In the genomic region with DNA sequence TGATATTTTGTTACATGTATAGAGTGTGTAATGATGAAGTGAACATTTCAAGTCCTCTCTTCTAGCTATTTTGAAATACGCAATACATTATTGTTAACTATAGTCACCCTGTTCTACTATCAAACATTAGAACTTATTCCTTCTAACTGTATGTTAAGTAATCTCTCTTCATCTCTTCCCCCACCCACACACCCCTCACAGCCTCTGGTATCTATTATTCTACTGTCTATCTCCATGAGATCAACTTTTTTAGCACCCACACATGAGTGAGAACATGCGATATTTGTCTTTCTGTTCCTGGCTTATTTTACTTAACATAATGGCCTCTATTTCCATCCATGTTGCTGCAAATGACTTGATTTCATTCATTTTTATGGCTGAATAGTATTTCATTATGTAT, we compare ENCODE assay signal across 28 cellular contexts.
"Had no signal": no experiment of that assay in that cellular context is flagged by ENCODE, and none has a peak within 500 bp of the region (broad histone marks: within the 10 kb centered on the region; RNA-seq: fewer than 3 reads in every experiment).

No MANE protein-coding gene starts in this region.

- H3K4me1 ChIP-seq: colonic mucosa, gastrocnemius medialis, heart left ventricle, left lung, parathyroid adenoma, right atrium auricular region, transverse colon, upper lobe of right lung, uterus had no signal

- H3K36me3 ChIP-seq: colonic mucosa, gastrocnemius medialis, heart left ventricle, left lung, right atrium auricular region, suprapubic skin, transverse colon, upper lobe of right lung, uterus had no signal

- H3K9me3 Mint-ChIP-seq: central memory CD8-positive, alpha-beta T cell; dendritic cell treated with granulocyte-macrophage colony-stimulating factor and Interleukin-4, amounts not matched to agents 40 ng/mL and 50 ng/mL, for 4 days; endodermal cell; stimulated activated naive CD8-positive, alpha-beta T cell treated with anti-CD3 and anti-CD28 coated beads, Interleukin-15, amount 100 ng/mL, for 72 hours had no signal

- H3K4me1 Mint-ChIP-seq: central memory CD8-positive, alpha-beta T cell; mesothelial cell of epicardium; naive B cell; neural crest cell; stimulated activated naive CD8-positive, alpha-beta T cell treated with anti-CD3 and anti-CD28 coated beads, Interleukin-15, amount 100 ng/mL, for 72 hours had no signal

- H3K27ac Mint-ChIP-seq: dendritic cell treated with granulocyte-macrophage colony-stimulating factor and Interleukin-4, amounts not matched to agents 40 ng/mL and 50 ng/mL, for 4 days; endodermal cell; mesothelial cell of epicardium; progenitor cell of endocrine pancreas; stimulated activated memory B cell treated with anti-CD40 and anti-IgM and Interleukin-4, amounts not matched to agents 10 μg/mL and 1 μg/mL and 100 μg/mL, for 72 hours; stimulated activated naive CD8-positive, alpha-beta T cell treated with anti-CD3 and anti-CD28 coated beads, Interleukin-15, amount 100 ng/mL, for 72 hours had no signal

- H3K36me3 Mint-ChIP-seq: mesothelial cell of epicardium had no signal

- H3K27ac ChIP-seq: colonic mucosa, epithelial cell of prostate, gastrocnemius medialis, heart left ventricle, hepatocyte, left lung, parathyroid adenoma, right atrium auricular region, suprapubic skin, transverse colon, upper lobe of right lung, uterus had no signal

- H3K9ac ChIP-seq: parathyroid adenoma had no signal

- H3K27me3 Mint-ChIP-seq: progenitor cell of endocrine pancreas had no signal

- H3K9me3 ChIP-seq: colonic mucosa, gastrocnemius medialis, heart left ventricle, left lung, mucosa of descending colon, right atrium auricular region, suprapubic skin, transverse colon, upper lobe of right lung, uterus had no signal

- H3K4me3 ChIP-seq: colonic mucosa, gastrocnemius medialis, heart left ventricle, hepatocyte, left lung, mucosa of descending colon, right atrium auricular region, smooth muscle cell, suprapubic skin, transverse colon, upper lobe of right lung, uterus had no signal

- H3K79me2 ChIP-seq: hepatocyte, parathyroid adenoma had no signal

- H3K4me3 Mint-ChIP-seq: central memory CD8-positive, alpha-beta T cell; dendritic cell treated with granulocyte-macrophage colony-stimulating factor and Interleukin-4, amounts not matched to agents 40 ng/mL and 50 ng/mL, for 4 days; endodermal cell; mesothelial cell of epicardium; naive B cell; natural killer cell treated with Interleukin-12 subunit alpha and Interleukin-12 subunit beta and Interleukin-15 and Interleukin-18, amount 100 ng/mL, for 72 hours; neural crest cell; stimulated activated memory B cell treated with anti-CD40 and anti-IgM and Interleukin-4, amounts not matched to agents 10 μg/mL and 1 μg/mL and 100 μg/mL, for 72 hours; stimulated activated naive CD8-positive, alpha-beta T cell treated with anti-CD3 and anti-CD28 coated beads, Interleukin-15, amount 100 ng/mL, for 72 hours had no signal

- H3K27me3 ChIP-seq: colonic mucosa, gastrocnemius medialis, hepatocyte, right atrium auricular region, suprapubic skin, transverse colon, uterus had no signal

- DNase-seq: colonic mucosa; effector CD8-positive, alpha-beta T cell; endodermal cell; foreskin fibroblast; gastrocnemius medialis; heart left ventricle; left cardiac atrium; left lung; mesenchymal stem cell; mucosa of descending colon; naive B cell; stimulated activated naive CD8-positive, alpha-beta T cell treated with anti-CD3 and anti-CD28 coated beads, Interleukin-15, amount 100 ng/mL, for 72 hours; transverse colon; upper lobe of right lung; uterus had no signal

- H2AFZ ChIP-seq: hepatocyte, parathyroid adenoma had no signal

- H3K4me2 ChIP-seq: hepatocyte, smooth muscle cell had no signal
